7 cellular contexts compared by ENCODE assay signal in genomic region chr13:90099847-90100246, GRCh38.
"Had no signal": no experiment of that assay in that cellular context is flagged by ENCODE, and none has a peak within 500 bp of the region (broad histone marks: within the 10 kb centered on the region; RNA-seq: fewer than 3 reads in every experiment).

No MANE protein-coding gene starts in this region.

- H3K4me2 ChIP-seq: KMS-11 had no signal

- ATAC-seq: HepG2 had no signal

- FAIRE-seq: HepG2, HTR-8/SVneo had no signal

- H3K9ac ChIP-seq: KMS-11 had no signal

- DNase-seq: IMR-90, KBM-7, KG1 had no signal

- H3K27ac ChIP-seq: HL-60, KMS-11 had no signal
